9 cellular contexts compared by ENCODE assay signal in genomic region chr2:238513346-238513745, GRCh38.
DNase-seq lines count a peak whose midpoint lies in the region; ATAC-seq and TF ChIP-seq lines count a peak whose summit lies in the region.
"Had no signal": no experiment of that assay in that cellular context is flagged by ENCODE, and none has a peak within 500 bp of the region (broad histone marks: within the 10 kb centered on the region; RNA-seq: fewer than 3 reads in every experiment).

No MANE protein-coding gene starts in this region.

- no peaks in the 10 kb centered on the region for H3K4me1 ChIP-seq in naive thymus-derived CD4-positive, alpha-beta T cell (ENCODE audit: control insufficient read depth in 2 of 2, insufficient read depth in 2 of 2, low read length in 2 of 2)

- no peaks in the 10 kb centered on the region for H3K36me3 ChIP-seq in naive thymus-derived CD4-positive, alpha-beta T cell (ENCODE audit: control insufficient read depth in 2 of 3, insufficient read depth in 3 of 3, low read length in 3 of 3)

- CTCF ChIA-PET in WTC11 (lab: Charles Lee) = interaction anchor here (0.6 to 3.3 kb wide), 31 partner anchors 9 to 274 kb away, joined by 3 to 33 read pairs (median 4); no protein-coding TSS in a partner anchor
- CTCF ChIA-PET in naive thymus-derived CD4-positive, alpha-beta T cell (lab: Charles Lee) = no interaction called here

- intact Hi-C loops in naive thymus-derived CD4-positive, alpha-beta T cell (cut with micrococcal nuclease) = loop anchor here in 1 of 2 donors (2.0 kb wide), 1 partner anchor 271 kb away; no protein-coding TSS in a partner anchor

- peaks cover 0 to 17% (median 0%) of the 10 kb centered on the region in 3 experiments for H3K9me3 ChIP-seq in naive thymus-derived CD4-positive, alpha-beta T cell (ENCODE audit: control insufficient read depth in 2 of 3, low read length in 3 of 3)

- no peak overlapping the region for H3K27ac Mint-ChIP-seq in WTC11
- H3K27ac Mint-ChIP-seq in naive thymus-derived CD4-positive, alpha-beta T cell = no peak overlapping the region
- H3K27ac Mint-ChIP-seq: activated naive CD4-positive, alpha-beta T cell treated with anti-CD3 and anti-CD28 coated beads, Interleukin-2, amount 50 U/mL, for 24 hours had no signal

- H3K27me3 Mint-ChIP-seq in WTC11 (ENCODE audit: low read depth) = no peaks in the 10 kb centered on the region
- peaks cover 0 to 15% (median 0%) of the 10 kb centered on the region in 5 donors for H3K27me3 Mint-ChIP-seq in naive thymus-derived CD4-positive, alpha-beta T cell
- H3K27me3 Mint-ChIP-seq: activated naive CD4-positive, alpha-beta T cell treated with anti-CD3 and anti-CD28 coated beads, Interleukin-2, amount 50 U/mL, for 24 hours had no signal

- peaks cover 3% of the 10 kb centered on the region for H3K36me3 Mint-ChIP-seq in WTC11
- H3K36me3 Mint-ChIP-seq in naive thymus-derived CD4-positive, alpha-beta T cell = peaks cover 0 to 13% (median 6%) of the 10 kb centered on the region in 5 donors

- peaks cover 22% of the 10 kb centered on the region for H3K4me1 Mint-ChIP-seq in WTC11
- H3K4me1 Mint-ChIP-seq in naive thymus-derived CD4-positive, alpha-beta T cell = peaks cover 0 to 7% (median 4%) of the 10 kb centered on the region in 7 donors
- H3K4me1 Mint-ChIP-seq: activated naive CD4-positive, alpha-beta T cell treated with anti-CD3 and anti-CD28 coated beads, Interleukin-2, amount 50 U/mL, for 24 hours had no signal

- peak; percentile 64 for DNase-seq in SIG-M5 treated with dmso at 0.1 percent for 504 hours (lab: John Stamatoyannopoulos, UW; ENCODE audit: unreplicated experiment)
- no peak for DNase-seq in SIG-M5 (lab: John Stamatoyannopoulos, UW)
- peak; percentile 33 for DNase-seq in Jurkat, Clone E6-1 (ENCODE audit: low read depth, low spot score)
- DNase-seq in WTC11 (ENCODE audit: low spot score) = peak; percentile 80
- DNase-seq in iPS-NIHi11 (ENCODE audit: low spot score) = peak; percentile 79
- no peak for DNase-seq in naive thymus-derived CD4-positive, alpha-beta T cell

- peak; percentile 55 for ATAC-seq in WTC11
- ATAC-seq in naive thymus-derived CD4-positive, alpha-beta T cell = no peak
- ATAC-seq in HG02759 (IDR thresholded peaks at IDR 0.05; ENCODE audit: unreplicated experiment) = no peak
- no peak for ATAC-seq in HG02623 (IDR thresholded peaks at IDR 0.05; ENCODE audit: unreplicated experiment)

- no peak overlapping the region for H3K4me3 Mint-ChIP-seq in WTC11
- H3K4me3 Mint-ChIP-seq in naive thymus-derived CD4-positive, alpha-beta T cell = no peak overlapping the region
- H3K4me3 Mint-ChIP-seq: activated naive CD4-positive, alpha-beta T cell treated with anti-CD3 and anti-CD28 coated beads, Interleukin-2, amount 50 U/mL, for 24 hours had no signal

- no peak overlapping the region for H3K4me3 ChIP-seq in Jurkat, Clone E6-1 (ENCODE audit: low read length)
- H3K4me3 ChIP-seq in naive thymus-derived CD4-positive, alpha-beta T cell (ENCODE audit: low read length) = no peak overlapping the region

- POLR2A ChIA-PET in WTC11 (lab: Charles Lee) = no interaction called here
- POLR2A ChIA-PET in naive thymus-derived CD4-positive, alpha-beta T cell (lab: Charles Lee) = no interaction called here

- no peak overlapping the region for H3K27ac ChIP-seq in naive thymus-derived CD4-positive, alpha-beta T cell (ENCODE audit: low read depth, low read length)

- peak; percentile 74 for TF ChIP-seq CTCF in WTC11 (IDR thresholded peaks at IDR 0.05)

- H3K27me3 ChIP-seq in naive thymus-derived CD4-positive, alpha-beta T cell (ENCODE audit: control insufficient read depth in 2 of 2, insufficient read depth in 2 of 2, low read length in 2 of 2) = no peaks in the 10 kb centered on the region

- peaks cover 21% of the 10 kb centered on the region for H3K9me3 Mint-ChIP-seq in WTC11
- H3K9me3 Mint-ChIP-seq in naive thymus-derived CD4-positive, alpha-beta T cell = peaks cover 8 to 29% (median 17%) of the 10 kb centered on the region in 11 donors

TF ChIP-seq in WTC11, 78 proteins besides CTCF, POLR2A, EP300 and RAD21:
- TF ChIP-seq MLX (CRISPR knock-in tag; IDR thresholded peaks at IDR 0.05) (no peak), HMGA2 (CRISPR knock-in tag; IDR thresholded peaks at IDR 0.05) (no peak), FOXK1 (CRISPR knock-in tag; IDR thresholded peaks at IDR 0.05) (no peak), ZSCAN18 (CRISPR knock-in tag; IDR thresholded peaks at IDR 0.05) (no peak), FOXP4 (CRISPR knock-in tag; IDR thresholded peaks at IDR 0.05) (no peak), ZNF138 (CRISPR knock-in tag; conservative IDR thresholded peaks at IDR 0.05) (no peak), FOXJ3 (CRISPR knock-in tag; IDR thresholded peaks at IDR 0.05; ENCODE audit: borderline replicate concordance) (no peak), ZNF423 (CRISPR knock-in tag; IDR thresholded peaks at IDR 0.05) (no peak), ELF4 (CRISPR knock-in tag; IDR thresholded peaks at IDR 0.05; ENCODE audit: low read depth) (no peak), USF1 (CRISPR knock-in tag; IDR thresholded peaks at IDR 0.05) (no peak)

Comparison
In these comparisons a context has a peak if more than half of its experiments do, and no peak if none do; other contexts are left out.
1. DNase-seq: peak in SIG-M5 treated with dmso at 0.1 percent for 504 hours (single experiment), Jurkat, Clone E6-1 (single experiment), WTC11 (single experiment) and iPS-NIHi11 (single experiment); none in SIG-M5 (single experiment) and naive thymus-derived CD4-positive, alpha-beta T cell (0 of 9).